ENCODE assay signal across 9 cellular contexts in genomic region chr10:30818010-30818660, GRCh38.
DNase-seq lines count a peak whose midpoint lies in the region; ATAC-seq and TF ChIP-seq lines count a peak whose summit lies in the region.
"Had no signal": no experiment of that assay in that cellular context is flagged by ENCODE, and none has a peak within 500 bp of the region (broad histone marks: within the 10 kb centered on the region; RNA-seq: fewer than 3 reads in every experiment).

No MANE protein-coding gene starts in this region.

- H3K79me1 ChIP-seq in IMR-90 (ENCODE audit: low read depth in 1 of 2, low read length in 2 of 2): peaks cover 0 to 5% of the 10 kb centered on the region in 2 experiments; a peak in 2 of 4 replicates

- H3K4ac ChIP-seq in IMR-90 (ENCODE audit: low read depth, low read length): peak overlapping the region; percentile 92

- no peak for ATAC-seq in IMR-90 (ENCODE audit: low read depth)
- no peak for ATAC-seq in GM18873 (IDR thresholded peaks at IDR 0.05; ENCODE audit: low FRiP score, unreplicated experiment)
- no peak for ATAC-seq in naive thymus-derived CD8-positive, alpha-beta T cell

- H2BK20ac ChIP-seq in IMR-90 (ENCODE audit: low read depth, low read length): peak overlapping the region; percentile 78

- TF ChIP-seq RAD21 in IMR-90 (IDR thresholded peaks at IDR 0.05; ENCODE audit: low read length): no peak

- peak overlapping the region; percentile 36 to 37; a peak in 2 of 4 replicates for H4K8ac ChIP-seq in IMR-90 (ENCODE audit: low read depth in 2 of 2, low read length in 2 of 2)

- H2AK5ac ChIP-seq in IMR-90 (ENCODE audit: low read depth, low read length): peak overlapping the region; percentile 89

- POLR2A ChIA-PET in IMR-90 (lab: Charles Lee; ENCODE audit: unreplicated experiment): interaction anchor here (0.7 kb wide), 1 partner anchor 70 kb away, joined by 3 read pairs; no protein-coding TSS in a partner anchor
- POLR2A ChIA-PET in naive thymus-derived CD8-positive, alpha-beta T cell (lab: Charles Lee): interaction anchor here (1.6 kb wide), 1 partner anchor 33 kb away, joined by 4 read pairs; no protein-coding TSS in a partner anchor

- no peak overlapping the region for H3K4me3 Mint-ChIP-seq in naive thymus-derived CD8-positive, alpha-beta T cell

- H2BK15ac ChIP-seq in IMR-90 (ENCODE audit: low read depth, low read length): peak overlapping the region; percentile 4; the same call in 2 of the 3 replicates

- peaks cover 36% of the 10 kb centered on the region for H3K4me1 ChIP-seq in IMR-90 (ENCODE audit: control insufficient read depth, insufficient read depth, low read length)
- H3K4me1 ChIP-seq in muscle layer of colon (ENCODE audit: insufficient read depth, low read length): peaks cover 82% of the 10 kb centered on the region

- no peak overlapping the region for H3K56ac ChIP-seq in IMR-90 (ENCODE audit: extremely low read depth, insufficient read depth, low read length)

- H4K91ac ChIP-seq in IMR-90 (ENCODE audit: insufficient read depth, low read depth, low read length): peak overlapping the region; percentile 69

- H3K36me3 ChIP-seq in IMR-90 (ENCODE audit: control insufficient read depth, insufficient read depth, low read length) (no peaks in the 10 kb centered on the region), muscle layer of colon (ENCODE audit: insufficient read depth, low read length) (no peaks in the 10 kb centered on the region)

- no peak overlapping the region for H3K27ac Mint-ChIP-seq in naive thymus-derived CD8-positive, alpha-beta T cell

- intact Hi-C loops in IMR-90 (cut with micrococcal nuclease): no loop called here

- no peak overlapping the region for H3K4me3 ChIP-seq in AG10803 (ENCODE audit: low read length)
- H3K4me3 ChIP-seq in IMR-90 (ENCODE audit: insufficient read depth, low read depth, low read length): no peak overlapping the region
- H3K4me3 ChIP-seq in muscle layer of colon (ENCODE audit: low read depth in 1 of 2, low read length in 2 of 2): peak overlapping the region in 1 of 2 donors; percentile 49

- peak overlapping the region; percentile 13; the same call in 1 of the 2 replicates for H3K23ac ChIP-seq in IMR-90 (ENCODE audit: low read depth, low read length)

- WGBS in IMR-90 (ENCODE audit: extremely low coverage in 2 of 2, insufficient read length in 1 of 2), 2 experiments: 94% methylated on average over 6 of the region's 12 CpGs; no CpG with 5 or more reads in 1 of the 2 experiments

- in situ Hi-C loops in IMR-90 (cut with MboI; ENCODE audit: low sequenced_read_pairs): no loop called here

- peak overlapping the region; percentile 91 for H2BK120ac ChIP-seq in IMR-90 (ENCODE audit: low read depth, low read length)

- peak overlapping the region; percentile 59 for H4K5ac ChIP-seq in IMR-90 (ENCODE audit: low read depth, low read length)

- DNase-seq in AG10803 (ENCODE audit: low read depth) (peak; percentile 59), IMR-90 (peak; percentile 58), erythroblast (lab: John Stamatoyannopoulos, UW) (peak; percentile 77 to 88), DMS114 treated with DMSO at 0.1 percent for 48 hours (lab: John Stamatoyannopoulos, UW; ENCODE audit: unreplicated experiment) (no peak)
- DNase-seq in activated CD4-positive, alpha-beta T cell treated with anti-CD3 and anti-CD28 coated beads for 48 hours: no peak
- DNase-seq in naive thymus-derived CD8-positive, alpha-beta T cell: no peak

- peaks cover 5 to 15% (median 7%) of the 10 kb centered on the region in 4 donors for H3K4me1 Mint-ChIP-seq in naive thymus-derived CD8-positive, alpha-beta T cell

- H3K27me3 ChIP-seq in IMR-90 (ENCODE audit: control insufficient read depth, insufficient read depth, low read length) (no peaks in the 10 kb centered on the region), muscle layer of colon (ENCODE audit: control insufficient read depth in 1 of 2, insufficient read depth in 2 of 2, low read length in 2 of 2) (no peaks in the 10 kb centered on the region)

- peaks cover 29% of the 10 kb centered on the region for H3K9me1 ChIP-seq in IMR-90 (ENCODE audit: insufficient read depth, low read length)

- TF ChIP-seq CTCF in AG10803 (conservative IDR thresholded peaks at IDR 0.05; ENCODE audit: low read length) (no peak), IMR-90 (conservative IDR thresholded peaks at IDR 0.05; ENCODE audit: low read depth, low read length) (no peak)

- no peaks in the 10 kb centered on the region for H3K36me3 Mint-ChIP-seq in naive thymus-derived CD8-positive, alpha-beta T cell

- peak overlapping the region; percentile 35 for H2BK5ac ChIP-seq in IMR-90 (ENCODE audit: low read depth, low read length, poor library complexity, severe bottlenecking)

- H3K4me2 ChIP-seq in IMR-90 (ENCODE audit: low read depth, low read length): no peak overlapping the region

- H2AFZ ChIP-seq in IMR-90 (replicated peaks; ENCODE audit: low read length, poor library complexity): peak overlapping the region; percentile 68

- no peaks in the 10 kb centered on the region for H3K9me3 Mint-ChIP-seq in naive thymus-derived CD8-positive, alpha-beta T cell

- no peaks in the 10 kb centered on the region for H4K20me1 ChIP-seq in IMR-90 (ENCODE audit: insufficient read depth, low read length)

- peaks cover 0 to 4% (median 0%) of the 10 kb centered on the region in 5 donors for H3K27me3 Mint-ChIP-seq in naive thymus-derived CD8-positive, alpha-beta T cell

- H3K9me3 ChIP-seq in IMR-90 (ENCODE audit: control insufficient read depth, insufficient read depth, low read length) (no peaks in the 10 kb centered on the region), muscle layer of colon (ENCODE audit: low read length) (no peaks in the 10 kb centered on the region)

- CTCF ChIA-PET in IMR-90 (lab: Yijun Ruan, JAX): no interaction called here

- H3K9ac ChIP-seq in IMR-90 (ENCODE audit: low read depth, low read length) (no peak overlapping the region), muscle layer of colon (ENCODE audit: low read length) (no peak overlapping the region)

- H3K14ac ChIP-seq in IMR-90 (replicated peaks; ENCODE audit: low read depth, low read length): peak overlapping the region; percentile 67

- TF ChIP-seq POLR2A in IMR-90 (IDR thresholded peaks at IDR 0.05; ENCODE audit: low read depth, low read length) (no peak), erythroblast (IDR thresholded peaks at IDR 0.05; ENCODE audit: low read length) (no peak)

- BruUV-seq in IMR-90 (replicated peaks; lab: Mats Ljungman, UMichigan): no TSS peak

- H3K18ac ChIP-seq in IMR-90 (ENCODE audit: low read depth, low read length): peak overlapping the region; percentile 70

- H3K27ac ChIP-seq in IMR-90 (ENCODE audit: insufficient read depth, low read length) (peak overlapping the region; percentile 94), muscle layer of colon (ENCODE audit: low read depth, low read length) (peak overlapping the region; percentile 77)
- H3K27ac ChIP-seq: C4-2B had no signal

- dilution Hi-C loops in IMR-90 (cut with HindIII; ENCODE audit: low sequenced_read_pairs, unreplicated experiment): no loop called here

- H2AK9ac ChIP-seq in IMR-90 (replicated peaks; ENCODE audit: low read depth, low read length, poor library complexity): peak overlapping the region; percentile 60

TF ChIP-seq in IMR-90, 13 proteins besides CTCF, POLR2A, EP300 and RAD21:
- TF ChIP-seq CHD1 (IDR thresholded peaks at IDR 0.05; ENCODE audit: low read depth, low read length): no peak
- no peak for TF ChIP-seq SMC3 (IDR thresholded peaks at IDR 0.05; ENCODE audit: low read depth, low read length)
- TF ChIP-seq MAZ (IDR thresholded peaks at IDR 0.05; ENCODE audit: borderline replicate concordance, low read depth, low read length): no peak
- no peak for TF ChIP-seq BHLHE40 (IDR thresholded peaks at IDR 0.05; ENCODE audit: low read depth, low read length)
- TF ChIP-seq CEBPB (IDR thresholded peaks at IDR 0.05; ENCODE audit: low read depth, low read length): no peak
- no peak for TF ChIP-seq USF2 (IDR thresholded peaks at IDR 0.05; ENCODE audit: low read depth, low read length)
- TF ChIP-seq ELK1 (IDR thresholded peaks at IDR 0.05; ENCODE audit: borderline replicate concordance, low read depth, low read length): no peak

Comparison
In these comparisons a context has a peak if more than half of its experiments do, and no peak if none do; other contexts are left out.
1. DNase-seq: peak in AG10803 (single experiment), IMR-90 (single experiment) and erythroblast (2 of 2); none in activated CD4-positive, alpha-beta T cell treated with anti-CD3 and anti-CD28 coated beads for 48 hours (single experiment), naive thymus-derived CD8-positive, alpha-beta T cell (0 of 10) and DMS114 treated with DMSO at 0.1 percent for 48 hours (single experiment).